32 cellular contexts compared by ENCODE assay signal in genomic region chr13:112117258-112117954, GRCh38. TPM values are rescaled to one million over a fixed set of nuclear protein-coding genes. Genes with fewer than 3 reads are reported as not detected.
"Had no signal": no experiment of that assay in that cellular context is flagged by ENCODE, and none has a peak within 500 bp of the region (broad histone marks: within the 10 kb centered on the region; RNA-seq: fewer than 3 reads in every experiment).

No MANE protein-coding gene starts in this region.

- H3K9me3 Mint-ChIP-seq: activated CD4-positive, alpha-beta T cell treated with anti-CD3 and anti-CD28 coated beads, Interleukin-2, amount 10 ng/mL, durations not matched to agents 7 days and 5 days; activated naive CD4-positive, alpha-beta T cell treated with anti-CD3 and anti-CD28 coated beads, Interleukin-2, amount 50 U/mL, for 24 hours; activated naive CD8-positive, alpha-beta T cell treated with anti-CD3 and anti-CD28 coated beads, Interleukin-2, amount 10 ng/mL, durations not matched to agents 7 days and 5 days; activated T-cell treated with anti-CD3 and anti-CD28 coated beads, Interleukin-2, amount 50 U/mL, for 24 hours; activated T-helper 2 cell treated with anti-CD3 and anti-CD28 coated beads, Interferon-gamma antibody, Interleukin-2, Interleukin-4, amounts not matched to agents 10 μg/mL and 5 μg/mL and 100 μg/mL, durations not matched to agents 14 hours and 24 hours and 36 hours had no signal

- H3K4me1 ChIP-seq: ascending aorta, SJCRH30 had no signal

- H3K27ac Mint-ChIP-seq: activated CD4-positive, alpha-beta T cell treated with anti-CD3 and anti-CD28 coated beads for 36 hours; activated CD4-positive, alpha-beta T cell treated with anti-CD3 and anti-CD28 coated beads, Interleukin-2, amount 10 ng/mL, durations not matched to agents 7 days and 5 days; activated CD8-positive, alpha-beta T cell treated with anti-CD3 and anti-CD28 coated beads, Interleukin-2, amount 10 ng/mL, durations not matched to agents 7 days and 5 days; activated naive CD4-positive, alpha-beta T cell treated with anti-CD3 and anti-CD28 coated beads, Interleukin-2, amount 50 U/mL, for 24 hours; activated naive CD8-positive, alpha-beta T cell treated with anti-CD3 and anti-CD28 coated beads, Interleukin-2, amount 10 ng/mL, durations not matched to agents 7 days and 5 days; activated T-cell treated with anti-CD3 and anti-CD28 coated beads, Interleukin-2, amount 50 U/mL, for 24 hours; activated T-helper 2 cell treated with anti-CD3 and anti-CD28 coated beads, Interferon-gamma antibody, Interleukin-2, Interleukin-4, amounts not matched to agents 10 μg/mL and 5 μg/mL and 100 μg/mL, durations not matched to agents 14 hours and 24 hours and 36 hours had no signal

- H3K27me3 ChIP-seq: ascending aorta, MG63 had no signal

- H3K27ac ChIP-seq: ascending aorta, cardiac muscle cell, SJCRH30, SK-N-MC had no signal

- H3K36me3 ChIP-seq: ascending aorta, cardiac muscle cell, MG63, SJCRH30 had no signal

- ATAC-seq: activated CD4-positive, alpha-beta T cell treated with anti-CD3 and anti-CD28 coated beads for 36 hours; activated CD8-positive, alpha-beta T cell treated with anti-CD3 and anti-CD28 coated beads, Interleukin-2, amount 10 ng/mL, durations not matched to agents 7 days and 5 days; Panc1 had no signal

- H3K4me3 Mint-ChIP-seq: activated CD4-positive, alpha-beta T cell treated with anti-CD3 and anti-CD28 coated beads for 36 hours; activated CD4-positive, alpha-beta T cell treated with anti-CD3 and anti-CD28 coated beads, Interleukin-2, amount 10 ng/mL, durations not matched to agents 7 days and 5 days; activated CD8-positive, alpha-beta T cell treated with anti-CD3 and anti-CD28 coated beads, Interleukin-2, amount 10 ng/mL, durations not matched to agents 7 days and 5 days; activated naive CD4-positive, alpha-beta T cell treated with anti-CD3 and anti-CD28 coated beads, Interleukin-2, amount 50 U/mL, for 24 hours; activated naive CD8-positive, alpha-beta T cell treated with anti-CD3 and anti-CD28 coated beads, Interleukin-2, amount 10 ng/mL, durations not matched to agents 7 days and 5 days; activated T-cell treated with anti-CD3 and anti-CD28 coated beads, Interleukin-2, amount 50 U/mL, for 24 hours had no signal

- H3K36me3 Mint-ChIP-seq: activated naive CD4-positive, alpha-beta T cell treated with anti-CD3 and anti-CD28 coated beads, Interleukin-2, amount 50 U/mL, for 24 hours; activated naive CD8-positive, alpha-beta T cell treated with anti-CD3 and anti-CD28 coated beads, Interleukin-2, amount 10 ng/mL, durations not matched to agents 7 days and 5 days had no signal

- H3K9me3 ChIP-seq: ascending aorta, MG63, SJCRH30 had no signal

- H3K4me3 ChIP-seq: ascending aorta, cardiac muscle cell, MG63, SJCRH30, SK-N-MC had no signal

- H3K4me1 Mint-ChIP-seq: activated CD4-positive, alpha-beta T cell treated with anti-CD3 and anti-CD28 coated beads for 36 hours; activated CD4-positive, alpha-beta T cell treated with anti-CD3 and anti-CD28 coated beads, Interleukin-2, amount 10 ng/mL, durations not matched to agents 7 days and 5 days; activated naive CD4-positive, alpha-beta T cell treated with anti-CD3 and anti-CD28 coated beads, Interleukin-2, amount 50 U/mL, for 24 hours had no signal

- DNase-seq: activated CD4-positive, alpha-beta T cell treated with anti-CD3 and anti-CD28 coated beads for 36 hours; activated CD4-positive, alpha-beta T cell treated with anti-CD3 and anti-CD28 coated beads, Interleukin-2, amount 10 ng/mL, durations not matched to agents 7 days and 5 days; activated CD4-positive, alpha-beta T cell treated with anti-CD3 and anti-CD28 coated beads, Interleukin-2, amount 50 U/mL, for 48 hours; activated CD8-positive, alpha-beta T cell treated with anti-CD3 and anti-CD28 coated beads, Interleukin-2, amount 10 ng/mL, durations not matched to agents 7 days and 5 days; activated gamma-delta T cell; activated naive CD4-positive, alpha-beta T cell treated with Interleukin-2 at 50 U/mL for 16 hours; activated naive CD8-positive, alpha-beta T cell treated with anti-CD3 and anti-CD28 coated beads, Interleukin-2, amount 10 ng/mL, durations not matched to agents 7 days and 5 days; activated T-cell treated with anti-CD3 and anti-CD28 coated beads, Interleukin-2, amount 50 U/mL, for 24 hours; amygdala; Kasumi-1; KG1; MG63; NCI-H1092; NCI-H1436 treated with DMSO at 0.1 percent for 48 hours; NCI-H1694 treated with DMSO at 0.1 percent for 48 hours; NCI-H2029; NCI-H345; NCI-H524 treated with DMSO at 0.1 percent for 48 hours; SHP77; SJCRH30; T1000 had no signal

- H3K27me3 Mint-ChIP-seq: activated CD4-positive, alpha-beta T cell treated with anti-CD3 and anti-CD28 coated beads, Interleukin-2, amount 10 ng/mL, durations not matched to agents 7 days and 5 days had no signal

RNA-seq across cellular contexts. Expression of gene SOX1, which starts 50.5 kb away (rescaled TPM):
- total RNA-seq: activated CD4-positive, alpha-beta T cell treated with anti-CD3 and anti-CD28 coated beads for 36 hours; activated CD4-positive, alpha-beta T cell treated with anti-CD3 and anti-CD28 coated beads, Interleukin-2, amount 10 ng/mL, durations not matched to agents 7 days and 5 days; activated CD8-positive, alpha-beta T cell treated with anti-CD3 and anti-CD28 coated beads, Interleukin-2, amount 10 ng/mL, durations not matched to agents 7 days and 5 days; activated naive CD8-positive, alpha-beta T cell treated with anti-CD3 and anti-CD28 coated beads, Interleukin-2, amount 10 ng/mL, durations not matched to agents 7 days and 5 days; activated T-helper 2 cell treated with anti-CD3 and anti-CD28 coated beads, Interferon-gamma antibody, Interleukin-2, Interleukin-4, amounts not matched to agents 10 μg/mL and 5 μg/mL and 100 μg/mL, durations not matched to agents 14 hours and 24 hours and 36 hours; ascending aorta; cardiac muscle cell; NCI-H460; RPMI7951; SJCRH30; T-helper 1 cell treated with Interleukin-12 subunit alpha and Interleukin-12 subunit beta and Interleukin-4 antibody, amounts not matched to agents 30 ng/mL and 1 ng/mL, for 36 hours; T-helper 2 cell treated with Interferon-gamma antibody and Interleukin-4, amounts not matched to agents 100 ng/mL and 5 ng/mL, for 36 hours had no signal
- polyA plus RNA-seq: adipose tissue, cardiac muscle cell had no signal
